In the genomic region with DNA sequence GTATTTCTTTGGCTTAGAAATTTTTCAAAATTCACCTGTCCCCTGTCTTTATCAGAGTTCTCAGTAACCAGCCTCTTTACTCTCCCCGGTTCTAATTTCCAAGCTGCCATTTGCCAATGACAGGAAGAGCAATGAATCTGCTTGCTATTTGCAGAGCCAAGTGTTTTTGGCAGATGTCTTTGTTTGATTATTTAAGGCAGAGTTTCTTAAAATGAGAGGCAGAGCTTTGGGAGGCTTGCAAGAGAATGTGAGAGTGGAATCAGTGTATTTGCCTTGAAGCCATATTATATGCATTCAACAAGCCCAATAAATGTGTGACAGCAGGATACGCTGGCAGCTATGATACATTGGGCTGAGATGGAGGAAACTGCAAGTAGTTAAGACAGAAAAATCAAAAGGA, we compare ENCODE assay signal across 14 cellular contexts.
A peak's percentile ranks its signal among the peaks of the same experiment; 100 is the strongest.
DNase-seq lines count a peak whose midpoint lies in the region; ATAC-seq, FAIRE-seq and TF ChIP-seq lines count a peak whose summit lies in the region.
"Had no signal": no experiment of that assay in that cellular context is flagged by ENCODE, and none has a peak within 500 bp of the region (broad histone marks: within the 10 kb centered on the region; RNA-seq: fewer than 3 reads in every experiment).

No MANE protein-coding gene starts in this region.

- DNase-seq in NCI-H1092 (lab: John Stamatoyannopoulos, UW), result peak; percentile 83
- DNase-seq in NCI-H2171 treated with DMSO at 0.1 percent for 48 hours (lab: John Stamatoyannopoulos, UW), result peak; percentile 92
- peak; percentile 31 to 37 for DNase-seq in cerebellar nuclear complex (lab: John Stamatoyannopoulos, UW)
- no peak for DNase-seq in GM03348 (ENCODE audit: low spot score)
- no peak for DNase-seq in GM12892 (ENCODE audit: insufficient read length)
- DNase-seq: activated CD4-positive, alpha-beta T cell treated with anti-CD3 and anti-CD28 coated beads for 48 hours; activated naive CD8-positive, alpha-beta T cell treated with anti-CD3 and anti-CD28 coated beads for 36 hours; kidney; NCI-H748 treated with DMSO at 0.1 percent for 48 hours; stimulated activated CD4-positive, alpha-beta T cell treated with anti-CD3 and anti-CD28 coated beads, Interleukin-1b, Interleukin-23, amount 100 ng/mL, for 48 hours had no signal

- no peak overlapping the region for H3K27ac ChIP-seq in parathyroid adenoma
- H3K27ac ChIP-seq: C4-2B, thoracic aorta had no signal

- no peaks in the 10 kb centered on the region for H3K27me3 ChIP-seq in parathyroid adenoma (ENCODE audit: control insufficient read depth, insufficient read depth, low read length)

- H3K36me3 ChIP-seq in parathyroid adenoma (ENCODE audit: control insufficient read depth, insufficient read depth, low read length), result no peaks in the 10 kb centered on the region
- H3K36me3 ChIP-seq: thoracic aorta had no signal

- H3K4me3 ChIP-seq in parathyroid adenoma (ENCODE audit: low read depth, low read length), result no peak overlapping the region
- H3K4me3 ChIP-seq: thoracic aorta had no signal

- TF ChIP-seq CTCF in parathyroid adenoma (IDR thresholded peaks at IDR 0.05), result no peak

- peaks cover 3% of the 10 kb centered on the region for H3K4me1 ChIP-seq in parathyroid adenoma

- FAIRE-seq in GM12892 (lab: Jason Lieb, UNC), result no peak

- no peak for ATAC-seq in HG03571 (IDR thresholded peaks at IDR 0.05; ENCODE audit: unreplicated experiment)

- peak overlapping the region; percentile 38 for H2AFZ ChIP-seq in parathyroid adenoma

- TF ChIP-seq POLR2A in GM12892 (IDR thresholded peaks at IDR 0.05; ENCODE audit: low read depth, low read length), result no peak

- no peak overlapping the region for H3K4me2 ChIP-seq in parathyroid adenoma (ENCODE audit: low read length)

- no peak overlapping the region for H3K9ac ChIP-seq in parathyroid adenoma

- H3K9me3 ChIP-seq in parathyroid adenoma (ENCODE audit: control insufficient read depth, low read length), result no peaks in the 10 kb centered on the region
- H3K9me3 ChIP-seq: thoracic aorta had no signal

- no peaks in the 10 kb centered on the region for H3K79me2 ChIP-seq in parathyroid adenoma

Comparison
In these comparisons a context has a peak if more than half of its experiments do, and no peak if none do; other contexts are left out.
1. DNase-seq: peak in NCI-H1092 (single experiment), NCI-H2171 treated with DMSO at 0.1 percent for 48 hours (single experiment) and cerebellar nuclear complex (2 of 2); none in GM03348 (single experiment) and GM12892 (single experiment).